Comparison of ENCODE assay signal across 8 cellular contexts in genomic region chr5:151082274-151082902, GRCh38.
A peak's percentile ranks its signal among the peaks of the same experiment; 100 is the strongest.
DNase-seq lines count a peak whose midpoint lies in the region; ATAC-seq and TF ChIP-seq lines count a peak whose summit lies in the region.

No MANE protein-coding gene starts in this region.

- peaks cover 69% of the 10 kb centered on the region for H3K4me1 Mint-ChIP-seq in T-helper 2 cell treated with Interferon-gamma antibody and Interleukin-4, amounts not matched to agents 5 μg/mL and 100 μg/mL, for 36 hours (ENCODE audit: low read depth)

- H3K27ac Mint-ChIP-seq in T-helper 2 cell treated with Interferon-gamma antibody and Interleukin-4, amounts not matched to agents 5 μg/mL and 100 μg/mL, for 36 hours: peak overlapping the region; percentile 86

- no peaks in the 10 kb centered on the region for H3K36me3 ChIP-seq in effector memory CD4-positive, alpha-beta T cell (ENCODE audit: control insufficient read depth, insufficient read depth, low read length)
- no peaks in the 10 kb centered on the region for H3K36me3 ChIP-seq in parathyroid adenoma (ENCODE audit: control insufficient read depth, insufficient read depth, low read length)

- no peak for DNase-seq in T-helper 2 cell treated with Interferon-gamma antibody and Interleukin-4, amounts not matched to agents 5 μg/mL and 100 μg/mL, for 36 hours (ENCODE audit: low spot score)
- DNase-seq in T-helper 2 cell: no peak
- peak; percentile 75 for DNase-seq in NCI-H82 (lab: John Stamatoyannopoulos, UW)
- DNase-seq in effector memory CD4-positive, alpha-beta T cell: no peak
- no peak for DNase-seq in stimulated activated CD8-positive, alpha-beta memory T cell treated with anti-CD3 and anti-CD28 coated beads, Interleukin-4, amount 100 ng/mL, for 48 hours
- DNase-seq in NCI-H1092 treated with DMSO at 0.1 percent for 48 hours (lab: John Stamatoyannopoulos, UW): no peak

- H3K27ac ChIP-seq in effector memory CD4-positive, alpha-beta T cell (ENCODE audit: insufficient read depth, low read length, poor library complexity, severe bottlenecking): peak overlapping the region; percentile 99
- peak overlapping the region; percentile 94 for H3K27ac ChIP-seq in parathyroid adenoma

- peaks cover 67% of the 10 kb centered on the region for H3K4me1 ChIP-seq in effector memory CD4-positive, alpha-beta T cell (ENCODE audit: control insufficient read depth, insufficient read depth, low read length, poor library complexity, severe bottlenecking)
- peaks cover 31% of the 10 kb centered on the region for H3K4me1 ChIP-seq in parathyroid adenoma

- peak overlapping the region; percentile 77 for H3K4me2 ChIP-seq in parathyroid adenoma (ENCODE audit: low read length)

- no peaks in the 10 kb centered on the region for H3K27me3 Mint-ChIP-seq in T-helper 2 cell treated with Interferon-gamma antibody and Interleukin-4, amounts not matched to agents 5 μg/mL and 100 μg/mL, for 36 hours (ENCODE audit: low read depth)

- no peak for TF ChIP-seq CTCF in parathyroid adenoma (IDR thresholded peaks at IDR 0.05)

- no peaks in the 10 kb centered on the region for H3K9me3 ChIP-seq in effector memory CD4-positive, alpha-beta T cell (ENCODE audit: control insufficient read depth, low read length)
- H3K9me3 ChIP-seq in parathyroid adenoma (ENCODE audit: control insufficient read depth, low read length): no peaks in the 10 kb centered on the region

- no peaks in the 10 kb centered on the region for H3K9me3 Mint-ChIP-seq in T-helper 2 cell treated with Interferon-gamma antibody and Interleukin-4, amounts not matched to agents 5 μg/mL and 100 μg/mL, for 36 hours

- peaks cover 38% of the 10 kb centered on the region for H3K79me2 ChIP-seq in parathyroid adenoma

- H3K36me3 Mint-ChIP-seq in T-helper 2 cell treated with Interferon-gamma antibody and Interleukin-4, amounts not matched to agents 5 μg/mL and 100 μg/mL, for 36 hours (ENCODE audit: low read depth): peaks cover 30% of the 10 kb centered on the region

- no peak for ATAC-seq in HG02588 (IDR thresholded peaks at IDR 0.05; ENCODE audit: unreplicated experiment)

- peak overlapping the region; percentile 87 for H3K4me3 Mint-ChIP-seq in T-helper 2 cell treated with Interferon-gamma antibody and Interleukin-4, amounts not matched to agents 5 μg/mL and 100 μg/mL, for 36 hours

- peak overlapping the region; percentile 93 for H3K4me3 ChIP-seq in effector memory CD4-positive, alpha-beta T cell (ENCODE audit: insufficient read depth, low read depth, low read length, poor library complexity, severe bottlenecking)
- H3K4me3 ChIP-seq in parathyroid adenoma (ENCODE audit: low read depth, low read length): peak overlapping the region; percentile 84

- H3K9ac ChIP-seq in parathyroid adenoma: no peak overlapping the region

- no peaks in the 10 kb centered on the region for H3K27me3 ChIP-seq in effector memory CD4-positive, alpha-beta T cell (replicated peaks; ENCODE audit: control insufficient read depth, insufficient read depth, low read length, poor library complexity, severe bottlenecking)
- H3K27me3 ChIP-seq in parathyroid adenoma (ENCODE audit: control insufficient read depth, insufficient read depth, low read length): no peaks in the 10 kb centered on the region

- H2AFZ ChIP-seq in parathyroid adenoma: peak overlapping the region; percentile 13
